ENCODE assay signal across 1 cellular context in the genomic region with DNA sequence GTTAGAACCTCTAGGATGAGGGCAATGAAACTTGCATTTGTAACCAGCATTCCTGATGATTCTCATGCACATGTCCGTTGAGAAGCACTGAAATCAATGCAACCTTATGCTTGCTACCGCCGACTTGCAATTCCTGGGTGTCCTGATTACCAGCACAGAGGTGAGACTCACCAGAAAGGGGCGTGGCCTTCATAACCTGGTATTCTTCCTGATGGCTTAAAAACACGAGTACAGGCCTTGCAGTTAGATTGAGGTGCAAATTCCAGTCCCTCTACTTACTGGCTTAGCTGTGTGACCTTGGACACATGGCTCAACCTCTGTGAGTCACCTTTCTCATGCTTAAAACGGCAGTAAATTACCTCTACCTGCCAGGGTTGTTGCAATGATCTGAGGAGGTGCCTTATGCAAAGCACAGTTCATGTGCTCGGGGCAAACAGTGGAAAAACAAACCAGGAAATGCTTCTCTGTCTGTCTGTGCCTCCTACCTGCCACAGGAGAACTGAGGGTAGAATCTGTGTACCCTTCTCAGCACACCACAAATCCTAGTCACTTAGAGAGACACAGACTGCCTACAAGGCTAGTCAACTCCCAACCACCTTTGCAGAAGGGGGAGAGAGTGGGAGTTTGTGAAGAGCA.
A peak's percentile ranks its signal among the peaks of the same experiment; 100 is the strongest.
TF ChIP-seq lines count a peak whose summit lies in the region.

No MANE protein-coding gene starts in this region.

TF ChIP-seq in HepG2, 621 proteins besides CTCF, POLR2A, EP300 and RAD21 (continued from another document and continues in another):
- TF ChIP-seq, protein P1, sequence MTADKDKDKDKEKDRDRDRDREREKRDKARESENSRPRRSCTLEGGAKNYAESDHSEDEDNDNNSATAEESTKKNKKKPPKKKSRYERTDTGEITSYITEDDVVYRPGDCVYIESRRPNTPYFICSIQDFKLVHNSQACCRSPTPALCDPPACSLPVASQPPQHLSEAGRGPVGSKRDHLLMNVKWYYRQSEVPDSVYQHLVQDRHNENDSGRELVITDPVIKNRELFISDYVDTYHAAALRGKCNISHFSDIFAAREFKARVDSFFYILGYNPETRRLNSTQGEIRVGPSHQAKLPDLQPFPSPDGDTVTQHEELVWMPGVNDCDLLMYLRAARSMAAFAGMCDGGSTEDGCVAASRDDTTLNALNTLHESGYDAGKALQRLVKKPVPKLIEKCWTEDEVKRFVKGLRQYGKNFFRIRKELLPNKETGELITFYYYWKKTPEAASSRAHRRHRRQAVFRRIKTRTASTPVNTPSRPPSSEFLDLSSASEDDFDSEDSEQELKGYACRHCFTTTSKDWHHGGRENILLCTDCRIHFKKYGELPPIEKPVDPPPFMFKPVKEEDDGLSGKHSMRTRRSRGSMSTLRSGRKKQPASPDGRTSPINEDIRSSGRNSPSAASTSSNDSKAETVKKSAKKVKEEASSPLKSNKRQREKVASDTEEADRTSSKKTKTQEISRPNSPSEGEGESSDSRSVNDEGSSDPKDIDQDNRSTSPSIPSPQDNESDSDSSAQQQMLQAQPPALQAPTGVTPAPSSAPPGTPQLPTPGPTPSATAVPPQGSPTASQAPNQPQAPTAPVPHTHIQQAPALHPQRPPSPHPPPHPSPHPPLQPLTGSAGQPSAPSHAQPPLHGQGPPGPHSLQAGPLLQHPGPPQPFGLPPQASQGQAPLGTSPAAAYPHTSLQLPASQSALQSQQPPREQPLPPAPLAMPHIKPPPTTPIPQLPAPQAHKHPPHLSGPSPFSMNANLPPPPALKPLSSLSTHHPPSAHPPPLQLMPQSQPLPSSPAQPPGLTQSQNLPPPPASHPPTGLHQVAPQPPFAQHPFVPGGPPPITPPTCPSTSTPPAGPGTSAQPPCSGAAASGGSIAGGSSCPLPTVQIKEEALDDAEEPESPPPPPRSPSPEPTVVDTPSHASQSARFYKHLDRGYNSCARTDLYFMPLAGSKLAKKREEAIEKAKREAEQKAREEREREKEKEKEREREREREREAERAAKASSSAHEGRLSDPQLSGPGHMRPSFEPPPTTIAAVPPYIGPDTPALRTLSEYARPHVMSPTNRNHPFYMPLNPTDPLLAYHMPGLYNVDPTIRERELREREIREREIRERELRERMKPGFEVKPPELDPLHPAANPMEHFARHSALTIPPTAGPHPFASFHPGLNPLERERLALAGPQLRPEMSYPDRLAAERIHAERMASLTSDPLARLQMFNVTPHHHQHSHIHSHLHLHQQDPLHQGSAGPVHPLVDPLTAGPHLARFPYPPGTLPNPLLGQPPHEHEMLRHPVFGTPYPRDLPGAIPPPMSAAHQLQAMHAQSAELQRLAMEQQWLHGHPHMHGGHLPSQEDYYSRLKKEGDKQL (CRISPR knock-in tag; IDR thresholded peaks at IDR 0.05; ENCODE audit: low read depth) = 0 out of 2 replicates have a peak, but pooled peaks have one; percentile 56
- TF ChIP-seq, protein P2, sequence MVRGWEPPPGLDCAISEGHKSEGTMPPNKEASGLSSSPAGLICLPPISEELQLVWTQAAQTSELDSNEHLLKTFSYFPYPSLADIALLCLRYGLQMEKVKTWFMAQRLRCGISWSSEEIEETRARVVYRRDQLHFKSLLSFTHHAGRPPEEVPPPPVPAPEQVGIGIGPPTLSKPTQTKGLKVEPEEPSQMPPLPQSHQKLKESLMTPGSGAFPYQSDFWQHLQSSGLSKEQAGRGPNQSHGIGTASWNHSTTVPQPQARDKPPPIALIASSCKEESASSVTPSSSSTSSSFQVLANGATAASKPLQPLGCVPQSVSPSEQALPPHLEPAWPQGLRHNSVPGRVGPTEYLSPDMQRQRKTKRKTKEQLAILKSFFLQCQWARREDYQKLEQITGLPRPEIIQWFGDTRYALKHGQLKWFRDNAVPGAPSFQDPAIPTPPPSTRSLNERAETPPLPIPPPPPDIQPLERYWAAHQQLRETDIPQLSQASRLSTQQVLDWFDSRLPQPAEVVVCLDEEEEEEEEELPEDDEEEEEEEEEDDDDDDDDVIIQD (CRISPR knock-in tag; IDR thresholded peaks at IDR 0.05; ENCODE audit: low read depth) = 0 out of 2 replicates have a peak, but pooled peaks have one; percentile 28
- TF ChIP-seq, protein P3, sequence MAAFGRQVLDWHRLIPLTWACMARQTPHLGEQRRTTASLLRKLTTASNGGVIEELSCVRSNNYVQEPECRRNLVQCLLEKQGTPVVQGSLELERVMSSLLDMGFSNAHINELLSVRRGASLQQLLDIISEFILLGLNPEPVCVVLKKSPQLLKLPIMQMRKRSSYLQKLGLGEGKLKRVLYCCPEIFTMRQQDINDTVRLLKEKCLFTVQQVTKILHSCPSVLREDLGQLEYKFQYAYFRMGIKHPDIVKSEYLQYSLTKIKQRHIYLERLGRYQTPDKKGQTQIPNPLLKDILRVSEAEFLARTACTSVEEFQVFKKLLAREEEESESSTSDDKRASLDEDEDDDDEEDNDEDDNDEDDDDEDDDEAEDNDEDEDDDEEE (CRISPR knock-in tag; IDR thresholded peaks at IDR 0.05) = no peak; the same call in 1 of the 2 replicates
- peak; percentile 90; the same call in 1 of the 2 replicates for TF ChIP-seq ZNF292 (CRISPR knock-in tag; IDR thresholded peaks at IDR 0.05; ENCODE audit: borderline replicate concordance, low read depth)
- no peak; the same call in 1 of the 2 replicates for TF ChIP-seq SMAD3 (CRISPR knock-in tag; IDR thresholded peaks at IDR 0.05)
- TF ChIP-seq PRPF4 (IDR thresholded peaks at IDR 0.05; ENCODE audit: low read depth, low read length, poor library complexity, severe bottlenecking) = no peak
- TF ChIP-seq, protein P4, sequence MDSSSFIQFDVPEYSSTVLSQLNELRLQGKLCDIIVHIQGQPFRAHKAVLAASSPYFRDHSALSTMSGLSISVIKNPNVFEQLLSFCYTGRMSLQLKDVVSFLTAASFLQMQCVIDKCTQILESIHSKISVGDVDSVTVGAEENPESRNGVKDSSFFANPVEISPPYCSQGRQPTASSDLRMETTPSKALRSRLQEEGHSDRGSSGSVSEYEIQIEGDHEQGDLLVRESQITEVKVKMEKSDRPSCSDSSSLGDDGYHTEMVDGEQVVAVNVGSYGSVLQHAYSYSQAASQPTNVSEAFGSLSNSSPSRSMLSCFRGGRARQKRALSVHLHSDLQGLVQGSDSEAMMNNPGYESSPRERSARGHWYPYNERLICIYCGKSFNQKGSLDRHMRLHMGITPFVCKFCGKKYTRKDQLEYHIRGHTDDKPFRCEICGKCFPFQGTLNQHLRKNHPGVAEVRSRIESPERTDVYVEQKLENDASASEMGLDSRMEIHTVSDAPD (CRISPR knock-in tag; IDR thresholded peaks at IDR 0.05) = peak; percentile 78; the same call in 1 of the 2 replicates
- TF ChIP-seq SNRNP70 (IDR thresholded peaks at IDR 0.05; ENCODE audit: low read depth, low read length) = no peak
- no peak for TF ChIP-seq ZNF562 (CRISPR knock-in tag; IDR thresholded peaks at IDR 0.05; ENCODE audit: borderline replicate concordance)
- no peak for TF ChIP-seq ZFP1 (CRISPR knock-in tag; IDR thresholded peaks at IDR 0.05)
- TF ChIP-seq, protein P5, sequence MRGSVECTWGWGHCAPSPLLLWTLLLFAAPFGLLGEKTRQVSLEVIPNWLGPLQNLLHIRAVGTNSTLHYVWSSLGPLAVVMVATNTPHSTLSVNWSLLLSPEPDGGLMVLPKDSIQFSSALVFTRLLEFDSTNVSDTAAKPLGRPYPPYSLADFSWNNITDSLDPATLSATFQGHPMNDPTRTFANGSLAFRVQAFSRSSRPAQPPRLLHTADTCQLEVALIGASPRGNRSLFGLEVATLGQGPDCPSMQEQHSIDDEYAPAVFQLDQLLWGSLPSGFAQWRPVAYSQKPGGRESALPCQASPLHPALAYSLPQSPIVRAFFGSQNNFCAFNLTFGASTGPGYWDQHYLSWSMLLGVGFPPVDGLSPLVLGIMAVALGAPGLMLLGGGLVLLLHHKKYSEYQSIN (CRISPR knock-in tag; IDR thresholded peaks at IDR 0.05; ENCODE audit: borderline replicate concordance) = no peak
- TF ChIP-seq ZNF382 (CRISPR knock-in tag; IDR thresholded peaks at IDR 0.05; ENCODE audit: borderline replicate concordance) = no peak
- TF ChIP-seq, protein P6, sequence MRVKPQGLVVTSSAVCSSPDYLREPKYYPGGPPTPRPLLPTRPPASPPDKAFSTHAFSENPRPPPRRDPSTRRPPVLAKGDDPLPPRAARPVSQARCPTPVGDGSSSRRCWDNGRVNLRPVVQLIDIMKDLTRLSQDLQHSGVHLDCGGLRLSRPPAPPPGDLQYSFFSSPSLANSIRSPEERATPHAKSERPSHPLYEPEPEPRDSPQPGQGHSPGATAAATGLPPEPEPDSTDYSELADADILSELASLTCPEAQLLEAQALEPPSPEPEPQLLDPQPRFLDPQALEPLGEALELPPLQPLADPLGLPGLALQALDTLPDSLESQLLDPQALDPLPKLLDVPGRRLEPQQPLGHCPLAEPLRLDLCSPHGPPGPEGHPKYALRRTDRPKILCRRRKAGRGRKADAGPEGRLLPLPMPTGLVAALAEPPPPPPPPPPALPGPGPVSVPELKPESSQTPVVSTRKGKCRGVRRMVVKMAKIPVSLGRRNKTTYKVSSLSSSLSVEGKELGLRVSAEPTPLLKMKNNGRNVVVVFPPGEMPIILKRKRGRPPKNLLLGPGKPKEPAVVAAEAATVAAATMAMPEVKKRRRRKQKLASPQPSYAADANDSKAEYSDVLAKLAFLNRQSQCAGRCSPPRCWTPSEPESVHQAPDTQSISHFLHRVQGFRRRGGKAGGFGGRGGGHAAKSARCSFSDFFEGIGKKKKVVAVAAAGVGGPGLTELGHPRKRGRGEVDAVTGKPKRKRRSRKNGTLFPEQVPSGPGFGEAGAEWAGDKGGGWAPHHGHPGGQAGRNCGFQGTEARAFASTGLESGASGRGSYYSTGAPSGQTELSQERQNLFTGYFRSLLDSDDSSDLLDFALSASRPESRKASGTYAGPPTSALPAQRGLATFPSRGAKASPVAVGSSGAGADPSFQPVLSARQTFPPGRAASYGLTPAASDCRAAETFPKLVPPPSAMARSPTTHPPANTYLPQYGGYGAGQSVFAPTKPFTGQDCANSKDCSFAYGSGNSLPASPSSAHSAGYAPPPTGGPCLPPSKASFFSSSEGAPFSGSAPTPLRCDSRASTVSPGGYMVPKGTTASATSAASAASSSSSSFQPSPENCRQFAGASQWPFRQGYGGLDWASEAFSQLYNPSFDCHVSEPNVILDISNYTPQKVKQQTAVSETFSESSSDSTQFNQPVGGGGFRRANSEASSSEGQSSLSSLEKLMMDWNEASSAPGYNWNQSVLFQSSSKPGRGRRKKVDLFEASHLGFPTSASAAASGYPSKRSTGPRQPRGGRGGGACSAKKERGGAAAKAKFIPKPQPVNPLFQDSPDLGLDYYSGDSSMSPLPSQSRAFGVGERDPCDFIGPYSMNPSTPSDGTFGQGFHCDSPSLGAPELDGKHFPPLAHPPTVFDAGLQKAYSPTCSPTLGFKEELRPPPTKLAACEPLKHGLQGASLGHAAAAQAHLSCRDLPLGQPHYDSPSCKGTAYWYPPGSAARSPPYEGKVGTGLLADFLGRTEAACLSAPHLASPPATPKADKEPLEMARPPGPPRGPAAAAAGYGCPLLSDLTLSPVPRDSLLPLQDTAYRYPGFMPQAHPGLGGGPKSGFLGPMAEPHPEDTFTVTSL (CRISPR knock-in tag; IDR thresholded peaks at IDR 0.05; ENCODE audit: borderline replicate concordance) = peak; percentile 81; the same call in 1 of the 2 replicates
- no peak for TF ChIP-seq SNAPC2 (CRISPR knock-in tag; IDR thresholded peaks at IDR 0.05)
- TF ChIP-seq CCAR2 (optimal IDR thresholded peaks at IDR 0.05; ENCODE audit: low read depth, low read length) = no peak
- no peak for TF ChIP-seq ZMYM2 (CRISPR knock-in tag; IDR thresholded peaks at IDR 0.05)
- TF ChIP-seq, protein P7, sequence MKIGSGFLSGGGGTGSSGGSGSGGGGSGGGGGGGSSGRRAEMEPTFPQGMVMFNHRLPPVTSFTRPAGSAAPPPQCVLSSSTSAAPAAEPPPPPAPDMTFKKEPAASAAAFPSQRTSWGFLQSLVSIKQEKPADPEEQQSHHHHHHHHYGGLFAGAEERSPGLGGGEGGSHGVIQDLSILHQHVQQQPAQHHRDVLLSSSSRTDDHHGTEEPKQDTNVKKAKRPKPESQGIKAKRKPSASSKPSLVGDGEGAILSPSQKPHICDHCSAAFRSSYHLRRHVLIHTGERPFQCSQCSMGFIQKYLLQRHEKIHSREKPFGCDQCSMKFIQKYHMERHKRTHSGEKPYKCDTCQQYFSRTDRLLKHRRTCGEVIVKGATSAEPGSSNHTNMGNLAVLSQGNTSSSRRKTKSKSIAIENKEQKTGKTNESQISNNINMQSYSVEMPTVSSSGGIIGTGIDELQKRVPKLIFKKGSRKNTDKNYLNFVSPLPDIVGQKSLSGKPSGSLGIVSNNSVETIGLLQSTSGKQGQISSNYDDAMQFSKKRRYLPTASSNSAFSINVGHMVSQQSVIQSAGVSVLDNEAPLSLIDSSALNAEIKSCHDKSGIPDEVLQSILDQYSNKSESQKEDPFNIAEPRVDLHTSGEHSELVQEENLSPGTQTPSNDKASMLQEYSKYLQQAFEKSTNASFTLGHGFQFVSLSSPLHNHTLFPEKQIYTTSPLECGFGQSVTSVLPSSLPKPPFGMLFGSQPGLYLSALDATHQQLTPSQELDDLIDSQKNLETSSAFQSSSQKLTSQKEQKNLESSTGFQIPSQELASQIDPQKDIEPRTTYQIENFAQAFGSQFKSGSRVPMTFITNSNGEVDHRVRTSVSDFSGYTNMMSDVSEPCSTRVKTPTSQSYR (CRISPR knock-in tag; IDR thresholded peaks at IDR 0.05; ENCODE audit: borderline replicate concordance) = no peak
- TF ChIP-seq RFX5 (IDR thresholded peaks at IDR 0.05; ENCODE audit: low read depth, low read length) = no peak
- no peak for TF ChIP-seq ZNF496 (CRISPR knock-in tag; IDR thresholded peaks at IDR 0.05; ENCODE audit: insufficient replicate concordance)
- TF ChIP-seq TAF15 (IDR thresholded peaks at IDR 0.05; ENCODE audit: low read depth, low read length, poor library complexity, severe bottlenecking) = no peak
- TF ChIP-seq, protein P8, sequence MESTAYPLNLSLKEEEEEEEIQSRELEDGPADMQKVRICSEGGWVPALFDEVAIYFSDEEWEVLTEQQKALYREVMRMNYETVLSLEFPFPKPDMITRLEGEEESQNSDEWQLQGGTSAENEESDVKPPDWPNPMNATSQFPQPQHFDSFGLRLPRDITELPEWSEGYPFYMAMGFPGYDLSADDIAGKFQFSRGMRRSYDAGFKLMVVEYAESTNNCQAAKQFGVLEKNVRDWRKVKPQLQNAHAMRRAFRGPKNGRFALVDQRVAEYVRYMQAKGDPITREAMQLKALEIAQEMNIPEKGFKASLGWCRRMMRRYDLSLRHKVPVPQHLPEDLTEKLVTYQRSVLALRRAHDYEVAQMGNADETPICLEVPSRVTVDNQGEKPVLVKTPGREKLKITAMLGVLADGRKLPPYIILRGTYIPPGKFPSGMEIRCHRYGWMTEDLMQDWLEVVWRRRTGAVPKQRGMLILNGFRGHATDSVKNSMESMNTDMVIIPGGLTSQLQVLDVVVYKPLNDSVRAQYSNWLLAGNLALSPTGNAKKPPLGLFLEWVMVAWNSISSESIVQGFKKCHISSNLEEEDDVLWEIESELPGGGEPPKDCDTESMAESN (CRISPR knock-in tag; conservative IDR thresholded peaks at IDR 0.05) = no peak
- TF ChIP-seq HDAC6 (IDR thresholded peaks at IDR 0.05; ENCODE audit: low read depth, low read length) = no peak
- TF ChIP-seq FOXK1 (CRISPR knock-in tag; IDR thresholded peaks at IDR 0.05; ENCODE audit: borderline replicate concordance, low read depth) = peak; percentile 57; the same call in 1 of the 2 replicates
- TF ChIP-seq, protein P9, sequence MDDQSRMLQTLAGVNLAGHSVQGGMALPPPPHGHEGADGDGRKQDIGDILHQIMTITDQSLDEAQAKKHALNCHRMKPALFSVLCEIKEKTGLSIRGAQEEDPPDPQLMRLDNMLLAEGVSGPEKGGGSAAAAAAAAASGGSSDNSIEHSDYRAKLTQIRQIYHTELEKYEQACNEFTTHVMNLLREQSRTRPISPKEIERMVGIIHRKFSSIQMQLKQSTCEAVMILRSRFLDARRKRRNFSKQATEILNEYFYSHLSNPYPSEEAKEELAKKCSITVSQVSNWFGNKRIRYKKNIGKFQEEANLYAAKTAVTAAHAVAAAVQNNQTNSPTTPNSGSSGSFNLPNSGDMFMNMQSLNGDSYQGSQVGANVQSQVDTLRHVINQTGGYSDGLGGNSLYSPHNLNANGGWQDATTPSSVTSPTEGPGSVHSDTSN (CRISPR knock-in tag; IDR thresholded peaks at IDR 0.05; ENCODE audit: borderline replicate concordance) = no peak
- no peak; the same call in 1 of the 2 replicates for TF ChIP-seq ZKSCAN8 (CRISPR knock-in tag; IDR thresholded peaks at IDR 0.05; ENCODE audit: borderline replicate concordance)
- 0 out of 2 replicates have a peak, but pooled peaks have one; percentile 35 for TF ChIP-seq ZNF629 (CRISPR knock-in tag; conservative IDR thresholded peaks at IDR 0.05)
- peak; percentile 75 for TF ChIP-seq SP5 (CRISPR knock-in tag; IDR thresholded peaks at IDR 0.05; ENCODE audit: borderline replicate concordance, low read depth)
